ENCODE assay signal across 12 cellular contexts in genomic region chr2:234879671-234880455, GRCh38.
A peak's percentile ranks its signal among the peaks of the same experiment; 100 is the strongest.
DNase-seq lines count a peak whose midpoint lies in the region; ATAC-seq and TF ChIP-seq lines count a peak whose summit lies in the region.
"Had no signal": no experiment of that assay in that cellular context is flagged by ENCODE, and none has a peak within 500 bp of the region (broad histone marks: within the 10 kb centered on the region; RNA-seq: fewer than 3 reads in every experiment).

No MANE protein-coding gene starts in this region.

- H3K9me3 ChIP-seq in heart right ventricle, result no peaks in the 10 kb centered on the region
- H3K9me3 ChIP-seq: colonic mucosa had no signal

- no peaks in the 10 kb centered on the region for H3K36me3 ChIP-seq in heart right ventricle
- H3K36me3 ChIP-seq: colonic mucosa had no signal

- H3K4me3 ChIP-seq in foreskin fibroblast (ENCODE audit: low read depth in 1 of 2, low read length in 2 of 2) (no peak overlapping the region), heart right ventricle (no peak overlapping the region)
- H3K4me3 ChIP-seq: colonic mucosa had no signal

- H3K27ac ChIP-seq in heart right ventricle, result no peak overlapping the region
- H3K27ac ChIP-seq: colonic mucosa had no signal

- DNase-seq in A172 (ENCODE audit: low spot score) (peak; percentile 94), HCEC 1CT (peak; percentile 48), SW480 (ENCODE audit: low spot score) (peak; percentile 60), foreskin fibroblast (peak; percentile 43 to 65), SKM-1 treated with dmso at 0.1 percent for 144 hours (lab: John Stamatoyannopoulos, UW; ENCODE audit: unreplicated experiment) (no peak), heart right ventricle (no peak)
- DNase-seq in stimulated activated CD4-positive, alpha-beta T cell treated with anti-CD3 and anti-CD28 coated beads, Interleukin-1b, Interleukin-23, amount 100 ng/mL, for 48 hours, result no peak
- DNase-seq: activated gamma-delta T cell, foreskin melanocyte, NCI-H524 had no signal

- TF ChIP-seq CTCF in foreskin fibroblast (IDR thresholded peaks at IDR 0.05; ENCODE audit: low read depth, low read length) (no peak), heart right ventricle (IDR thresholded peaks at IDR 0.05) (no peak)

- intact Hi-C loops in heart right ventricle (cut with DNase I), result loop anchor here in 7 of 10 donors (2.0 to 10.0 kb wide), 9 partner anchors 72 to 328 kb away; partner anchors contain the start of gene SH3BP4 (in 1 of the 7)

- WGBS in heart right ventricle, 2 donors, result 81 to 84% methylated on average over 5 of the region's 5 CpGs

- ATAC-seq in HG02798 (IDR thresholded peaks at IDR 0.05; ENCODE audit: poor library complexity, unreplicated experiment), result no peak
- no peak for ATAC-seq in heart right ventricle

- H3K4me1 ChIP-seq in heart right ventricle, result peaks cover 0 to 32% (median 19%) of the 10 kb centered on the region in 9 donors
- H3K4me1 ChIP-seq: colonic mucosa had no signal

- no peaks in the 10 kb centered on the region for H3K27me3 ChIP-seq in heart right ventricle
- H3K27me3 ChIP-seq: colonic mucosa had no signal

Comparison
In these comparisons a context has a peak if more than half of its experiments do, and no peak if none do; other contexts are left out.
1. DNase-seq: peak in A172 (single experiment), HCEC 1CT (single experiment), SW480 (single experiment) and foreskin fibroblast (2 of 2); none in SKM-1 treated with dmso at 0.1 percent for 144 hours (single experiment), stimulated activated CD4-positive, alpha-beta T cell treated with anti-CD3 and anti-CD28 coated beads, Interleukin-1b, Interleukin-23, amount 100 ng/mL, for 48 hours (single experiment) and heart right ventricle (0 of 2).